ENCODE assay signal across 1 cellular context in the genomic region with DNA sequence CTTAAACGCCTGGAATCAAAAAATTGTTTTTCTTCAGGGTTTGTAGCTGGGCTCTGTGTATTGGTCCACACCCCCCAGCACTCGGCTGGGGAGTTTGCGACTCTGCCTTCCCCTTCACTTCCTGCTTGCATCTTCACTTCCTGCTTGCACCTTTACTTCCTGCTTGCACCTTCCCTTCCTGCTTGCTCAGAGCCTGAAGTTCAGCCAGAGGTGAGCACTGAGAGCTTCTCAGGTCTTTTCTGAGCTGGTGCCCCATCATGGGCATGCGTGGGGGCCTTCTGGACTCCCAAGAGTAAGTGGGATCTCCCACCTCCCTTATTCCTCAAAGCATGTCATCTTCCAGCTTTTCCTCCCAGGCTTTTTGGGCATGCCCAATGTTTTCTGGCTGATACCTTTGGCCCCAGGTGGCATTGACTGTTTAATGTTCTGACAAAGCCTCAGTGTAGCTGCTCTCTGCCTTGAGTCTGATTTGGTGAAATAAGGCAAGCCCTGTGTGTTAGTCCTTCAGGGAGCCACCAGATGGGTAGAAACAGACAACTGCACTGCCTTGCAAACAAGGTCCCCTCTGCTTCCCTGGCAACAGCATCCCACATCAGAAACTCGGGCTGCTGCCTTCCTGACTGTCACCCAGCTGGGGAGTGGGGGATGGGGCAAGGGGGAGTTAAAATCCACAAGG.
TF ChIP-seq lines count a peak whose summit lies in the region.

No MANE protein-coding gene starts in this region.

TF ChIP-seq in WTC11, 78 proteins besides CTCF, POLR2A, EP300 and RAD21:
- TF ChIP-seq SMAD3 (CRISPR knock-in tag; IDR thresholded peaks at IDR 0.05; ENCODE audit: borderline replicate concordance) = no peak
- no peak for TF ChIP-seq SMAD4 (CRISPR knock-in tag; IDR thresholded peaks at IDR 0.05)
- no peak for TF ChIP-seq ESRRA (CRISPR knock-in tag; IDR thresholded peaks at IDR 0.05; ENCODE audit: borderline replicate concordance)
- TF ChIP-seq ETV6 (CRISPR knock-in tag; IDR thresholded peaks at IDR 0.05) = no peak
- no peak for TF ChIP-seq ATF1 (CRISPR knock-in tag; IDR thresholded peaks at IDR 0.05)
- TF ChIP-seq ZNF423 (CRISPR knock-in tag; IDR thresholded peaks at IDR 0.05) = no peak
- TF ChIP-seq, protein P1, sequence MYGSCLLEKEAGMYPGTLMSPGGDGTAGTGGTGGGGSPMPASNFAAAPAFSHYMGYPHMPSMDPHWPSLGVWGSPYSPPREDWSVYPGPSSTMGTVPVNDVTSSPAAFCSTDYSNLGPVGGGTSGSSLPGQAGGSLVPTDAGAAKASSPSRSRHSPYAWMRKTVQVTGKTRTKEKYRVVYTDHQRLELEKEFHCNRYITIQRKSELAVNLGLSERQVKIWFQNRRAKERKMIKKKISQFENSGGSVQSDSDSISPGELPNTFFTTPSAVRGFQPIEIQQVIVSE (CRISPR knock-in tag; IDR thresholded peaks at IDR 0.05; ENCODE audit: borderline replicate concordance) = no peak
- TF ChIP-seq, protein P2, sequence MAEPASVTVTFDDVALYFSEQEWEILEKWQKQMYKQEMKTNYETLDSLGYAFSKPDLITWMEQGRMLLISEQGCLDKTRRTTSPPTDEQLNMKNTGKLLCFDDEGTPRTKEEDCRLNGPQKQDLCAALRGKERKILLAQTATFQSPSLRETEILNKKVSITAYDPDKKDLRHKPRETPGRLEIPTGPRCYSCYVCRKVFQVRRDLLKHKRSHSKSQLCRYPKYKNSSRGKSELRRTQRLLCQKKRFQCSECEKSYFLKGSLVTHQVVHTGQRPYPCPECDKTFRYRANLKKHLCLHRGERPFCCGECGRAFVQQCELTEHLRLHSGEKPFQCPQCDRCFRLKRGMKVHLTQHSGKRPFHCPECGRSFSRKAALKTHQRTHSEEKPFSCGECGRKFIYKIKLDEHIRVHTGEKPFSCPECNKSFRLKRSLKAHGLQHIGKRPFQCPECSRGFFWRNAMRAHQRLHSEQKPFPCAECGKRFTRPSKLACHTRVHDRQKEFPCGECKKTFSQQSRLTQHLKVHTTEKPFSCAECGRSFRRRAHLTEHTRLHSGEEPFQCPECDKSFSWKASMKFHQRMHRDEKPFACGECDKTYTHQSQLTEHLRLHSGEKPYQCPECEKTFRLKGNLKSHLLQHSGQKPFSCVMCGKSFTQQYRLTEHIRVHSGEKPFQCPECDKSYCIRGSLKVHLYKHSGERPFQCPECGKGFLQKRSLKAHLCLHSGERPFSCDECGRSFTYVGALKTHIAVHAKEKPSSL (CRISPR knock-in tag; conservative IDR thresholded peaks at IDR 0.05) = no peak
- TF ChIP-seq ZNF263 (CRISPR knock-in tag; IDR thresholded peaks at IDR 0.05; ENCODE audit: low read depth) = no peak
- no peak for TF ChIP-seq GABPB1 (CRISPR knock-in tag; IDR thresholded peaks at IDR 0.05)
